In genomic region chr3:49929333-49930240, GRCh38 we compare ENCODE assay signal across 8 cellular contexts. TPM values are rescaled to one million over a fixed set of nuclear protein-coding genes. Genes with fewer than 3 reads are reported as not detected.
A peak's percentile ranks its signal among the peaks of the same experiment; 100 is the strongest.
DNase-seq lines count a peak whose midpoint lies in the region; ATAC-seq and TF ChIP-seq lines count a peak whose summit lies in the region.

MON1A (minus strand) TSS chr3:49929811; CDS start chr3:49913346, 16,465 bp downstream.

- peak within 1 kb of the TSS; percentile 85 for H3K4me2 ChIP-seq in IMR-90 (ENCODE audit: low read depth, low read length)

- H2AK9ac ChIP-seq in IMR-90 (replicated peaks; ENCODE audit: low read depth, low read length, poor library complexity), result peak within 1 kb of the TSS; percentile 95

- H3K9me3 ChIP-seq in IMR-90 (ENCODE audit: control insufficient read depth, insufficient read depth, low read length), result no peaks in the 10 kb centered on the region
- H3K9me3 ChIP-seq in esophagus muscularis mucosa, result no peaks in the 10 kb centered on the region

- H3K4me1 ChIP-seq in IMR-90 (ENCODE audit: control insufficient read depth, insufficient read depth, low read length) (peaks cover 5% of the 10 kb centered on the region), esophagus muscularis mucosa (peaks cover 17 to 32% (median 27%) of the 10 kb centered on the region in 4 donors)

- peaks cover 5% of the 10 kb centered on the region; the same call in 1 of the 2 replicates for H3K9me1 ChIP-seq in IMR-90 (ENCODE audit: insufficient read depth, low read length)

- POLR2A ChIA-PET in IMR-90 (lab: Charles Lee; ENCODE audit: unreplicated experiment), result interaction anchor here (0.6 to 0.8 kb wide), 3 partner anchors 11 to 207 kb away, joined by 3 to 12 read pairs (median 4); partner anchors contain the start of gene RBM6

- peak within 1 kb of the TSS; percentile 97 for H4K91ac ChIP-seq in IMR-90 (ENCODE audit: insufficient read depth, low read depth, low read length)

- no peaks in the 10 kb centered on the region for H3K36me3 ChIP-seq in IMR-90 (ENCODE audit: control insufficient read depth, insufficient read depth, low read length)
- peaks cover 0 to 2% (median under 1%) of the 10 kb centered on the region in 4 donors for H3K36me3 ChIP-seq in esophagus muscularis mucosa

- peak within 1 kb of the TSS; percentile 95 for H3K14ac ChIP-seq in IMR-90 (replicated peaks; ENCODE audit: low read depth, low read length)

- peak within 1 kb of the TSS; percentile 96 for H4K5ac ChIP-seq in IMR-90 (ENCODE audit: low read depth, low read length)

- H4K8ac ChIP-seq in IMR-90 (ENCODE audit: low read depth in 2 of 2, low read length in 2 of 2), result peak within 1 kb of the TSS; percentile 93 to 95

- intact Hi-C loops in IMR-90 (cut with micrococcal nuclease), result no loop called here
- intact Hi-C loops in esophagus muscularis mucosa (cut with DNase I), result no loop called here

- peak within 1 kb of the TSS; percentile 55 for H3K27ac ChIP-seq in IMR-90 (ENCODE audit: insufficient read depth, low read length)
- H3K27ac ChIP-seq in esophagus muscularis mucosa (replicated peaks in 1 of 4), result peak within 1 kb of the TSS; percentile 85 to 90 (median 87)

- H2AK5ac ChIP-seq in IMR-90 (ENCODE audit: low read depth, low read length), result peak within 1 kb of the TSS; percentile 95

- peak within 1 kb of the TSS; percentile 100 for H2AFZ ChIP-seq in IMR-90 (replicated peaks; ENCODE audit: low read length, poor library complexity)

- 6% methylated on average over 4 of the region's 54 CpGs; no CpG with 5 or more reads in 1 of the 2 experiments for WGBS in IMR-90 (ENCODE audit: extremely low coverage in 2 of 2, insufficient read length in 1 of 2), 2 experiments
- WGBS in esophagus muscularis mucosa, result 5% methylated on average over 21 of the region's 54 CpGs

- no peaks in the 10 kb centered on the region for H4K20me1 ChIP-seq in IMR-90 (ENCODE audit: insufficient read depth, low read length)

- in situ Hi-C loops in IMR-90 (cut with MboI; ENCODE audit: low sequenced_read_pairs), result no loop called here

- peak within 1 kb of the TSS; percentile 79; the same call in 1 of the 2 replicates for H3K23ac ChIP-seq in IMR-90 (ENCODE audit: low read depth, low read length)

- CTCF ChIA-PET in IMR-90 (lab: Yijun Ruan, JAX), result interaction anchor here (0.5 to 1.2 kb wide), 4 partner anchors 9 to 28 kb away, joined by 3 to 9 read pairs (median 4); no protein-coding TSS in a partner anchor

- H3K56ac ChIP-seq in IMR-90 (ENCODE audit: extremely low read depth, insufficient read depth, low read length), result peak within 1 kb of the TSS; percentile 80

- DNase-seq in DMS79 (lab: John Stamatoyannopoulos, UW) (peak; percentile 60), IMR-90 (peak; percentile 82), esophagus muscularis mucosa (ENCODE audit: extremely low spot score) (peak; percentile 98), myocyte (ENCODE audit: low read depth) (peak; percentile 95)
- peak; percentile 95 for DNase-seq in activated T-cell treated with anti-CD3 and anti-CD28 coated beads, Interleukin-2, amount 50 U/mL, for 48 hours
- DNase-seq in stimulated activated CD8-positive, alpha-beta memory T cell treated with anti-CD3 and anti-CD28 coated beads, Interleukin-7, amount 100 ng/mL, for 48 hours (ENCODE audit: extremely low read depth in 1 of 2, low read depth in 1 of 2), result peak; percentile 82 to 89

- peaks cover 16 to 28% of the 10 kb centered on the region in 2 experiments for H3K79me1 ChIP-seq in IMR-90 (ENCODE audit: low read depth in 1 of 2, low read length in 2 of 2)

- ATAC-seq in GM21528 (IDR thresholded peaks at IDR 0.05; ENCODE audit: low FRiP score, unreplicated experiment) (peak; percentile 84), IMR-90 (ENCODE audit: low read depth) (peak; percentile 97)

- no peak for TF ChIP-seq POLR2A in IMR-90 (IDR thresholded peaks at IDR 0.05; ENCODE audit: low read depth, low read length)
- TF ChIP-seq POLR2A in esophagus muscularis mucosa (IDR thresholded peaks at IDR 0.05; ENCODE audit: low read depth), result no peak

- peak; percentile 24; the same call in 1 of the 2 replicates for TF ChIP-seq RAD21 in IMR-90 (IDR thresholded peaks at IDR 0.05; ENCODE audit: low read length)

- H2BK5ac ChIP-seq in IMR-90 (ENCODE audit: low read depth, low read length, poor library complexity, severe bottlenecking), result peak within 1 kb of the TSS; percentile 51

- dilution Hi-C loops in IMR-90 (cut with HindIII; ENCODE audit: low sequenced_read_pairs, unreplicated experiment), result no loop called here

- H2BK120ac ChIP-seq in IMR-90 (ENCODE audit: low read depth, low read length), result peak within 1 kb of the TSS; percentile 91

- H2BK20ac ChIP-seq in IMR-90 (ENCODE audit: low read depth, low read length), result peak within 1 kb of the TSS; percentile 22; the same call in 1 of the 2 replicates

- H3K4ac ChIP-seq in IMR-90 (ENCODE audit: low read depth, low read length), result peak within 1 kb of the TSS; percentile 94

- peak; percentile 16; the same call in 1 of the 2 replicates for TF ChIP-seq CTCF in IMR-90 (conservative IDR thresholded peaks at IDR 0.05; ENCODE audit: low read depth, low read length)
- TF ChIP-seq CTCF in esophagus muscularis mucosa (IDR thresholded peaks at IDR 0.05), result peak; percentile 24 to 34 (median 30)

- H2BK15ac ChIP-seq in IMR-90 (ENCODE audit: low read depth, low read length), result peak within 1 kb of the TSS; percentile 63; the same call in 1 of the 3 replicates

- H3K27me3 ChIP-seq in IMR-90 (ENCODE audit: control insufficient read depth, insufficient read depth, low read length) (no peaks in the 10 kb centered on the region), esophagus muscularis mucosa (no peaks in the 10 kb centered on the region)

- peak within 1 kb of the TSS; percentile 73 for H3K9ac ChIP-seq in IMR-90 (ENCODE audit: low read depth, low read length)

- H3K4me3 ChIP-seq in IMR-90 (ENCODE audit: insufficient read depth, low read depth, low read length) (peak within 1 kb of the TSS; percentile 68), esophagus muscularis mucosa (peak within 1 kb of the TSS; percentile 73 to 90 (median 76))

- peak within 1 kb of the TSS; percentile 65 for H3K18ac ChIP-seq in IMR-90 (ENCODE audit: low read depth, low read length)

- no TSS peak for BruUV-seq in IMR-90 (replicated peaks; lab: Mats Ljungman, UMichigan)

- TF ChIP-seq EP300 in esophagus muscularis mucosa (IDR thresholded peaks at IDR 0.05), result no peak

TF ChIP-seq in IMR-90, 13 proteins besides CTCF, POLR2A, EP300 and RAD21 (continues in another document):
- no peak for TF ChIP-seq NFE2L2 (IDR thresholded peaks at IDR 0.05; ENCODE audit: low read depth, low read length)
- TF ChIP-seq USF2 (IDR thresholded peaks at IDR 0.05; ENCODE audit: low read depth, low read length), result peak; percentile 74
- TF ChIP-seq, protein P1, sequence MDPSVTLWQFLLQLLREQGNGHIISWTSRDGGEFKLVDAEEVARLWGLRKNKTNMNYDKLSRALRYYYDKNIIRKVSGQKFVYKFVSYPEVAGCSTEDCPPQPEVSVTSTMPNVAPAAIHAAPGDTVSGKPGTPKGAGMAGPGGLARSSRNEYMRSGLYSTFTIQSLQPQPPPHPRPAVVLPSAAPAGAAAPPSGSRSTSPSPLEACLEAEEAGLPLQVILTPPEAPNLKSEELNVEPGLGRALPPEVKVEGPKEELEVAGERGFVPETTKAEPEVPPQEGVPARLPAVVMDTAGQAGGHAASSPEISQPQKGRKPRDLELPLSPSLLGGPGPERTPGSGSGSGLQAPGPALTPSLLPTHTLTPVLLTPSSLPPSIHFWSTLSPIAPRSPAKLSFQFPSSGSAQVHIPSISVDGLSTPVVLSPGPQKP (IDR thresholded peaks at IDR 0.05; ENCODE audit: borderline replicate concordance, low read depth, low read length), result no peak
- TF ChIP-seq BHLHE40 (IDR thresholded peaks at IDR 0.05; ENCODE audit: low read depth, low read length), result no peak
- no peak for TF ChIP-seq RCOR1 (IDR thresholded peaks at IDR 0.05; ENCODE audit: insufficient replicate concordance, low read length)

TF ChIP-seq in PFSK-1, 5 proteins besides CTCF, POLR2A, EP300 and RAD21 (continues in another document):
- TF ChIP-seq TAF1 (IDR thresholded peaks at IDR 0.05; ENCODE audit: borderline replicate concordance, insufficient read depth, low read length) (no peak), POLR2AphosphoS5 (IDR thresholded peaks at IDR 0.05; ENCODE audit: low read depth, low read length) (peak; percentile 54; the same call in 1 of the 2 replicates), SIN3A (IDR thresholded peaks at IDR 0.05; ENCODE audit: borderline replicate concordance, insufficient read depth, low read length) (0 out of 2 replicates have a peak, but pooled peaks have one; percentile 39), FOXP2 (optimal IDR thresholded peaks at IDR 0.05; ENCODE audit: borderline replicate concordance, extremely low read depth, extremely low read length, insufficient read depth) (peak; percentile 12)

RNA-seq across cellular contexts. Expression of gene MON1A, which starts in this region (rescaled TPM):
- total RNA-seq in IMR-90 (2012; rRNA removed) (6.9 and 8.2 TPM in 2 replicates), esophagus muscularis mucosa (10 to 100 TPM in 3 of 4 donors, 1 to 10 TPM in 1; 9.9 to 19.1 (median 15.7) TPM), myocyte (14.7 and 19.8 TPM in 2 replicates)
- polyA plus RNA-seq in IMR-90 (2012; rRNA removed), result 13.5 and 18.1 TPM in 2 replicates
- 10.1 and 19.6 TPM in 2 replicates for polyA plus RNA-seq in IMR-90 (2012; cell fraction: cytosol; rRNA removed)
- polyA plus RNA-seq in IMR-90 (2012; cell fraction: nucleus; rRNA removed; ENCODE audit: low replicate concordance), result 11.1 and 25.3 TPM in 2 replicates
- 22.9 TPM for polyA plus RNA-seq in PFSK-1 (2012; ENCODE audit: insufficient read length, low read depth)
- polyA plus RNA-seq in myocyte (2012), result 13.7 TPM

Comparison
In these comparisons a context has a peak if more than half of its experiments do, and no peak if none do; other contexts are left out.
1. Peak in every context shown above with its lines: DNase-seq, ATAC-seq, H3K4me3 ChIP-seq and H3K27ac ChIP-seq.